In genomic region chr1:81174811-81175476, GRCh38 we compare ENCODE assay signal across 1 cellular context.
TF ChIP-seq lines count a peak whose summit lies in the region.

No MANE protein-coding gene starts in this region.

TF ChIP-seq in GM23338, 12 proteins besides CTCF, POLR2A, EP300 and RAD21 (continued from another document):
- TF ChIP-seq, protein P1, sequence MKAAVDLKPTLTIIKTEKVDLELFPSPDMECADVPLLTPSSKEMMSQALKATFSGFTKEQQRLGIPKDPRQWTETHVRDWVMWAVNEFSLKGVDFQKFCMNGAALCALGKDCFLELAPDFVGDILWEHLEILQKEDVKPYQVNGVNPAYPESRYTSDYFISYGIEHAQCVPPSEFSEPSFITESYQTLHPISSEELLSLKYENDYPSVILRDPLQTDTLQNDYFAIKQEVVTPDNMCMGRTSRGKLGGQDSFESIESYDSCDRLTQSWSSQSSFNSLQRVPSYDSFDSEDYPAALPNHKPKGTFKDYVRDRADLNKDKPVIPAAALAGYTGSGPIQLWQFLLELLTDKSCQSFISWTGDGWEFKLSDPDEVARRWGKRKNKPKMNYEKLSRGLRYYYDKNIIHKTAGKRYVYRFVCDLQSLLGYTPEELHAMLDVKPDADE (IDR thresholded peaks at IDR 0.05) = no peak
- TF ChIP-seq ZNF114 (CRISPR knock-in tag; IDR thresholded peaks at IDR 0.05) = no peak
- TF ChIP-seq ZNF462 (CRISPR knock-in tag; IDR thresholded peaks at IDR 0.05) = no peak
- TF ChIP-seq NANOG (IDR thresholded peaks at IDR 0.05; ENCODE audit: borderline replicate concordance) = no peak
- no peak for TF ChIP-seq JUNB (IDR thresholded peaks at IDR 0.05; ENCODE audit: unreplicated experiment)
- TF ChIP-seq POLR2AphosphoS5 (IDR thresholded peaks at IDR 0.05; ENCODE audit: low read depth) = no peak
- TF ChIP-seq ZNF331 (CRISPR knock-in tag; IDR thresholded peaks at IDR 0.05; ENCODE audit: low read depth) = no peak
- no peak for TF ChIP-seq STAT1 (IDR thresholded peaks at IDR 0.05; ENCODE audit: unreplicated experiment)
- no peak for TF ChIP-seq EZH2phosphoT487 (IDR thresholded peaks at IDR 0.05; ENCODE audit: unreplicated experiment)
- no peak for TF ChIP-seq REST (IDR thresholded peaks at IDR 0.05; ENCODE audit: unreplicated experiment)
- TF ChIP-seq EZH2 (IDR thresholded peaks at IDR 0.05; ENCODE audit: low read depth, unreplicated experiment) = no peak
